In genomic region chr10:5544216-5544805, GRCh38 we compare ENCODE assay signal across 15 cellular contexts. TPM values are rescaled to one million over a fixed set of nuclear protein-coding genes. Genes with fewer than 3 reads are reported as not detected.
DNase-seq lines count a peak whose midpoint lies in the region; ATAC-seq and TF ChIP-seq lines count a peak whose summit lies in the region.
"Had no signal": no experiment of that assay in that cellular context is flagged by ENCODE, and none has a peak within 500 bp of the region (broad histone marks: within the 10 kb centered on the region; RNA-seq: fewer than 3 reads in every experiment).

No MANE protein-coding gene starts in this region.

- H3K79me2 ChIP-seq in OCI-LY7 (ENCODE audit: insufficient read depth, low read depth, low read length), result no peaks in the 10 kb centered on the region

- H3K4me3 ChIP-seq in Peyer's patch (no peak overlapping the region), breast epithelium (no peak overlapping the region), right lobe of liver (no peak overlapping the region), transverse colon (no peak overlapping the region), OCI-LY7 (ENCODE audit: low read depth, low read length, poor library complexity, severe bottlenecking) (no peak overlapping the region)
- H3K4me3 ChIP-seq: gastroesophageal sphincter, left lung had no signal

- CTCF ChIA-PET in OCI-LY7 (lab: Charles Lee; ENCODE audit: unreplicated experiment), result no interaction called here

- H3K36me3 ChIP-seq in Peyer's patch (no peaks in the 10 kb centered on the region), breast epithelium (no peaks in the 10 kb centered on the region), right lobe of liver (no peaks in the 10 kb centered on the region), transverse colon (no peaks in the 10 kb centered on the region), OCI-LY7 (ENCODE audit: insufficient read depth, low read length) (no peaks in the 10 kb centered on the region)
- H3K36me3 ChIP-seq: gastroesophageal sphincter, left lung had no signal

- TF ChIP-seq EP300 in transverse colon (IDR thresholded peaks at IDR 0.05; ENCODE audit: low read depth), result no peak

- H3K27ac ChIP-seq in Peyer's patch, result no peak overlapping the region
- H3K27ac ChIP-seq in breast epithelium, result peak overlapping the region; percentile 95 to 97
- H3K27ac ChIP-seq in right lobe of liver, result no peak overlapping the region
- peak overlapping the region in 3 of 4 donors; percentile 88 to 93 (median 92) for H3K27ac ChIP-seq in transverse colon
- no peak overlapping the region for H3K27ac ChIP-seq in OCI-LY7 (ENCODE audit: low read depth, low read length, poor library complexity, severe bottlenecking)
- H3K27ac ChIP-seq: KMS-11 had no signal

- H3K9me2 ChIP-seq in OCI-LY7 (ENCODE audit: insufficient read depth, low read length), result no peaks in the 10 kb centered on the region

- H3K4me1 ChIP-seq in Peyer's patch (peaks cover 0 to 43% (median 10%) of the 10 kb centered on the region in 4 donors), breast epithelium (peaks cover 6 to 29% of the 10 kb centered on the region in 2 donors), right lobe of liver (peaks cover 0 to 37% (median 12%) of the 10 kb centered on the region in 4 donors), transverse colon (peaks cover 28 to 64% (median 52%) of the 10 kb centered on the region in 4 donors), OCI-LY7 (ENCODE audit: insufficient read depth, low read length, poor library complexity, severe bottlenecking) (no peaks in the 10 kb centered on the region)

- in situ Hi-C loops in transverse colon (cut with MboI; ENCODE audit: low pct_ligation_motif_present in 1 of 4, low pct_unique_long_range_greater_than_20kb in 1 of 4, low sequenced_read_pairs in 3 of 4), result no loop called here

- TF ChIP-seq CTCF in Peyer's patch (IDR thresholded peaks at IDR 0.05) (no peak), breast epithelium (IDR thresholded peaks at IDR 0.05) (no peak), right lobe of liver (IDR thresholded peaks at IDR 0.05) (no peak), transverse colon (IDR thresholded peaks at IDR 0.05) (no peak), OCI-LY7 (conservative IDR thresholded peaks at IDR 0.05; ENCODE audit: low read length) (no peak)

- ATAC-seq in right lobe of liver, result peak; percentile 3 to 63 (median 54)
- ATAC-seq: gastroesophageal sphincter, left lung had no signal

- 21% methylated on average over 6 of the region's 6 CpGs for WGBS in right lobe of liver (ENCODE audit: insufficient coverage, low coverage, low lambda C conversion rate, missing lambda C conversion rate)
- WGBS in transverse colon (ENCODE audit: low coverage in 1 of 2), 2 donors, result 50 to 68% methylated on average over 1 to 6 of the region's 6 CpGs

- POLR2A ChIA-PET in OCI-LY7 (lab: Charles Lee), result no interaction called here

- no peaks in the 10 kb centered on the region for H4K20me1 ChIP-seq in OCI-LY7 (ENCODE audit: insufficient read depth, low read length)

- no peak overlapping the region for H3K4me2 ChIP-seq in OCI-LY7 (ENCODE audit: low read length)
- H3K4me2 ChIP-seq: KMS-11 had no signal

- DNase-seq in Peyer's patch (peak in 2 of 3 donors; percentile 22 to 28), breast epithelium (ENCODE audit: low spot score in 2 of 2) (peak; percentile 36 to 65), right lobe of liver (peak in 2 of 3 donors; percentile 15 to 53), transverse colon (peak; percentile 6), NOMO-1 (lab: John Stamatoyannopoulos, UW; ENCODE audit: unreplicated experiment in 2 of 2) (no peak), NAMALWA (ENCODE audit: low spot score) (no peak), OCI-LY7 (ENCODE audit: low spot score) (no peak)
- DNase-seq: NCI-H2107, NCI-H69 had no signal

- H3K9me3 ChIP-seq in Peyer's patch (no peaks in the 10 kb centered on the region), breast epithelium (no peaks in the 10 kb centered on the region), right lobe of liver (no peaks in the 10 kb centered on the region), transverse colon (no peaks in the 10 kb centered on the region), OCI-LY7 (ENCODE audit: low read length) (peaks cover 10% of the 10 kb centered on the region)

- BruUV-seq in OCI-LY7 (replicated peaks; lab: Mats Ljungman, UMichigan), result no TSS peak

- TF ChIP-seq POLR2A in Peyer's patch (IDR thresholded peaks at IDR 0.05) (no peak), breast epithelium (IDR thresholded peaks at IDR 0.05) (no peak), right lobe of liver (IDR thresholded peaks at IDR 0.05) (no peak), transverse colon (IDR thresholded peaks at IDR 0.05) (no peak)

- no peaks in the 10 kb centered on the region for H3K27me3 ChIP-seq in Peyer's patch
- no peaks in the 10 kb centered on the region for H3K27me3 ChIP-seq in breast epithelium
- no peaks in the 10 kb centered on the region for H3K27me3 ChIP-seq in right lobe of liver
- H3K27me3 ChIP-seq in transverse colon, result no peaks in the 10 kb centered on the region
- H3K27me3 ChIP-seq: gastroesophageal sphincter, left lung had no signal

- intact Hi-C loops in breast epithelium (cut with DNase I; ENCODE audit: low total_unique reads), result no loop called here
- intact Hi-C loops in right lobe of liver (cut with DNase I), result no loop called here
- intact Hi-C loops in transverse colon (cut with DNase I; ENCODE audit: low total_unique reads), result no loop called here
- intact Hi-C loops in OCI-LY7 (cut with micrococcal nuclease; ENCODE audit: unreplicated experiment), result no loop called here

- no peak overlapping the region for H2AFZ ChIP-seq in OCI-LY7 (ENCODE audit: low read length)

RNA-seq across cellular contexts. Expression of gene CALML3, which starts 19.6 kb away (rescaled TPM):
- total RNA-seq in Peyer's patch (not detected), breast epithelium (10 to 100 TPM in 1 of 3 donors, 1 to 10 TPM in 1, not detected in 1; 3.6 to 13.5 TPM), right lobe of liver (under 1 TPM in 1 of 6 experiments, not detected in 5; 0.22 TPM), transverse colon (not detected), OCI-LY7 (2022) (not detected in 2 replicates)
- not detected in 2 replicates for total RNA-seq in OCI-LY7 (2014; rRNA removed; shearing (Covaris generic))
- total RNA-seq: aorta, endothelial cell of umbilical vein, left lung, osteocyte had no signal

RNA-seq across cellular contexts. Expression of gene CALML5, which starts 44.9 kb away (rescaled TPM):
- total RNA-seq in Peyer's patch (not detected), breast epithelium (10 to 100 TPM in 2 of 3 donors, not detected in 1; 31.0 to 31.1 TPM), right lobe of liver (not detected), transverse colon (not detected), OCI-LY7 (2022) (not detected in 2 replicates)
- total RNA-seq in OCI-LY7 (2014; rRNA removed; shearing (Covaris generic)), result not detected in 2 replicates
- total RNA-seq: aorta, endothelial cell of umbilical vein, gastroesophageal sphincter, left lung, osteocyte had no signal

Comparison
In these comparisons a context has a peak if more than half of its experiments do, and no peak if none do; other contexts are left out.
1. DNase-seq: peak in Peyer's patch (2 of 3), breast epithelium (2 of 2), right lobe of liver (2 of 3) and transverse colon (single experiment); none in NOMO-1 (0 of 2), NAMALWA (single experiment) and OCI-LY7 (single experiment).
2. H3K27ac ChIP-seq: peak in breast epithelium (2 of 2) and transverse colon (3 of 4); none in Peyer's patch (0 of 4), right lobe of liver (0 of 3) and OCI-LY7 (single experiment).